ENCODE assay signal across 10 cellular contexts in the genomic region with DNA sequence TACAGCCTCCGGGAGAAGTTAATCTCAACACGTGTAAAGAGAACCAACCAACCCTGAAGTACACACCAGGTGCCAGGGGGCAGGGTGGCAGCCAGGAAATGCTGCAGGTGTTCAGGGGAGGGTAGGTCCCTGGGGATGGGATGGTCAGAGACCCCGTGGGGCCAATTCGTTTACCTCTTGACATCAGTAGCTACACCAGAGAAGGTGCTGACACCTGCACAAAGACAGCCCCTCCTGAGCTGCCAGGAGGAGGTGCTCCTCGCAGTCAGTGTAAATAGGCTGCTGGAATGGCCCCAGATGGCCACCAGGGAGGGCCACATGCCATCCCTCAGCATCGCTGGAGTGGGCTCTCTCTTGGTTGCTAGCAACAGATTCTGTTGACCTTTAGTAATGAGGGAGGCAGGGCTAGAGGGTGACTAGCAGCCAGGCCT. TPM values are rescaled to one million over a fixed set of nuclear protein-coding genes. Genes with fewer than 3 reads are reported as not detected.
A peak's percentile ranks its signal among the peaks of the same experiment; 100 is the strongest.
DNase-seq lines count a peak whose midpoint lies in the region; ATAC-seq and TF ChIP-seq lines count a peak whose summit lies in the region.
"Had no signal": no experiment of that assay in that cellular context is flagged by ENCODE, and none has a peak within 500 bp of the region (broad histone marks: within the 10 kb centered on the region; RNA-seq: fewer than 3 reads in every experiment).

No MANE protein-coding gene starts in this region.

- in situ Hi-C loops in Panc1 (cut with HindIII; ENCODE audit: low pct_unique_long_range_greater_than_20kb, low sequenced_read_pairs) = no loop called here

- peaks cover 48% of the 10 kb centered on the region for H3K4me1 Mint-ChIP-seq in HFFc6 (ENCODE audit: low read depth)

- H3K4me3 Mint-ChIP-seq in HFFc6 = no peak overlapping the region

- H3K27ac Mint-ChIP-seq in HFFc6 = no peak overlapping the region

- no peaks in the 10 kb centered on the region for H3K36me3 Mint-ChIP-seq in HFFc6 (ENCODE audit: low read depth)

- H3K4me1 ChIP-seq in BLaER1 (peaks cover 100% of the 10 kb centered on the region), Panc1 (ENCODE audit: control insufficient read depth, insufficient read depth, low read length) (no peaks in the 10 kb centered on the region)

- intact Hi-C loops in Panc1 (cut with micrococcal nuclease; ENCODE audit: unreplicated experiment) = no loop called here
- intact Hi-C loops in sciatic nerve (cut with DNase I) = no loop called here

- H4K20me1 ChIP-seq in BLaER1 = no peaks in the 10 kb centered on the region

- POLR2A ChIA-PET in Panc1 (lab: Charles Lee) = no interaction called here

- peak overlapping the region; percentile 76 for H3K27ac ChIP-seq in BLaER1
- H3K27ac ChIP-seq in Panc1 (ENCODE audit: low read length) = no peak overlapping the region

- DNase-seq in HFFc6 (no peak), Panc1 (ENCODE audit: low read depth, low spot score) (no peak), iPS-NIHi11 (ENCODE audit: low spot score) (peak; percentile 67), D341Med (ENCODE audit: low spot score) (no peak), epidermal melanocyte (ENCODE audit: insufficient read length, low spot score) (no peak), sciatic nerve (ENCODE audit: low spot score) (no peak)
- DNase-seq: SHP77 had no signal

- H3K4me2 ChIP-seq in BLaER1 = peak overlapping the region; percentile 93

- no peak overlapping the region for H3K4me3 ChIP-seq in BLaER1
- no peak overlapping the region for H3K4me3 ChIP-seq in Panc1 (ENCODE audit: low read depth in 2 of 2, low read length in 2 of 2)
- H3K4me3 ChIP-seq: skin epidermis had no signal

- H3K36me3 ChIP-seq in BLaER1 (no peaks in the 10 kb centered on the region), Panc1 (ENCODE audit: control insufficient read depth, insufficient read depth, low read length) (no peaks in the 10 kb centered on the region)

- no peaks in the 10 kb centered on the region for H3K9me3 ChIP-seq in BLaER1
- no peaks in the 10 kb centered on the region for H3K9me3 ChIP-seq in Panc1 (ENCODE audit: control insufficient read depth, insufficient read depth, low read depth, low read length)

- no TSS peak for BruUV-seq in Panc1 (replicated peaks; lab: Mats Ljungman, UMichigan)

- ATAC-seq in Panc1 (0 out of 2 replicates have a peak, but pooled peaks have one; percentile 50), sciatic nerve (no peak), GM19395 (IDR thresholded peaks at IDR 0.05; ENCODE audit: unreplicated experiment) (no peak)

- no peaks in the 10 kb centered on the region; the same call in none of the 2 replicates for H3K27me3 Mint-ChIP-seq in HFFc6 (ENCODE audit: insufficient read depth)

- H3K27me3 ChIP-seq in BLaER1 = no peaks in the 10 kb centered on the region
- H3K27me3 ChIP-seq in Panc1 (ENCODE audit: control insufficient read depth, insufficient read depth, low read length) = peaks cover 3% of the 10 kb centered on the region; the same call in 1 of the 2 replicates

- TF ChIP-seq CTCF in HFFc6 (IDR thresholded peaks at IDR 0.05) (0 out of 2 replicates have a peak, but pooled peaks have one; percentile 18), Panc1 (IDR thresholded peaks at IDR 0.05) (no peak)

- H3K9ac ChIP-seq in BLaER1 = peak overlapping the region; percentile 1; the same call in 1 of the 2 replicates

- CTCF ChIA-PET in Panc1 (lab: Charles Lee) = interaction anchor here (0.6 kb wide), 1 partner anchor 332 kb away, joined by 3 read pairs; no protein-coding TSS in a partner anchor

- H3K9me3 Mint-ChIP-seq in HFFc6 = no peaks in the 10 kb centered on the region

RNA-seq across cellular contexts. Expression of a gene that starts 52.8 kb away (rescaled TPM):
- 10 to 100 TPM in 3 of 6 experiments, 1 to 10 TPM in 3; 9.3 to 11.0 (median 9.9) TPM for total RNA-seq in HFFc6 (2021; fragmentation: NEBNext Ultra II Directional; extraction: Animal tissue kit (Norgen Biotek cat#: 25700))
- total RNA-seq in Panc1 (2021; ENCODE audit: unreplicated experiment) = 0.36 TPM
- polyA plus RNA-seq in Panc1 (2012; ENCODE audit: insufficient read length) = 0.13 TPM
- 10.2 TPM for total RNA-seq in sciatic nerve
